Comparison of ENCODE assay signal across 8 cellular contexts in genomic region chrX:154097597-154098541, GRCh38. TPM values are rescaled to one million over a fixed set of nuclear protein-coding genes. Genes with fewer than 3 reads are reported as not detected.
DNase-seq lines count a peak whose midpoint lies in the region; ATAC-seq and TF ChIP-seq lines count a peak whose summit lies in the region.

Gene MECP2 (minus strand): TSS chrX:154097717.

- no peaks in the 10 kb centered on the region for H3K27me3 ChIP-seq in liver (ENCODE audit: control insufficient read depth in 4 of 4, insufficient read depth in 4 of 4, low read length in 3 of 4)

- peak within 1 kb of the TSS; percentile 72 to 78 for H3K27ac ChIP-seq in liver (ENCODE audit: low read depth in 1 of 2, low read length in 2 of 2)

- H3K36me3 ChIP-seq in liver (ENCODE audit: control insufficient read depth in 4 of 4, insufficient read depth in 3 of 4, low read depth in 1 of 4, low read length in 3 of 4) = no peaks in the 10 kb centered on the region

- H3K4me3 ChIP-seq in liver (ENCODE audit: low read depth in 1 of 3, low read length in 3 of 3) = peak within 1 kb of the TSS; percentile 64 to 91 (median 72)

- TF ChIP-seq RAD21 in liver (IDR thresholded peaks at IDR 0.05) = no peak

- DNase-seq in C1 segment of cervical spinal cord (lab: John Stamatoyannopoulos, UW) (peak; percentile 38 to 90 (median 84)), NCI-H82 (lab: John Stamatoyannopoulos, UW) (peak; percentile 98), dermis microvascular lymphatic vessel endothelial cell (ENCODE audit: low read depth in 2 of 2) (peak; percentile 82 to 93)
- peak; percentile 86 to 92 for DNase-seq in activated CD4-positive, alpha-beta T cell treated with anti-CD3 and anti-CD28 coated beads, Interleukin-2, amount 50 U/mL, for 48 hours
- peak; percentile 85 for DNase-seq in stimulated activated CD4-positive, alpha-beta T cell treated with anti-CD3 and anti-CD28 coated beads, Interleukin-4, amount 100 ng/mL, for 1 hour

- TF ChIP-seq CTCF in liver (IDR thresholded peaks at IDR 0.05; ENCODE audit: low read depth, low read length, missing input control) = no peak

- H3K9ac ChIP-seq in liver (ENCODE audit: low read depth in 1 of 2, low read length in 2 of 2) = peak within 1 kb of the TSS; percentile 5 to 55

- ATAC-seq in GM19395 (IDR thresholded peaks at IDR 0.05; ENCODE audit: unreplicated experiment) (peak; percentile 87), HG03565 (IDR thresholded peaks at IDR 0.05; ENCODE audit: unreplicated experiment) (peak; percentile 67)

- peaks cover 0 to 30% (median 24%) of the 10 kb centered on the region in 4 donors for H3K4me1 ChIP-seq in liver (ENCODE audit: control insufficient read depth in 4 of 4, insufficient read depth in 4 of 4, low read length in 3 of 4)

- WGBS in liver = 3% methylated on average over 63 of the region's 74 CpGs

- H3K9me3 ChIP-seq in liver (ENCODE audit: control insufficient read depth in 4 of 4, low read length in 3 of 4) = no peaks in the 10 kb centered on the region

TF ChIP-seq in liver, 16 proteins besides CTCF, POLR2A, EP300 and RAD21:
- TF ChIP-seq YY1 (IDR thresholded peaks at IDR 0.05) (no peak), SP1 (IDR thresholded peaks at IDR 0.05) (peak; percentile 58)

RNA-seq across cellular contexts. Expression of gene MECP2, which starts in this region (rescaled TPM):
- total RNA-seq in dermis microvascular lymphatic vessel endothelial cell (13.2 and 17.1 TPM in 2 replicates), liver (10 to 100 TPM; 11.1 to 22.0 TPM)
- 1 to 10 TPM; 6.9 to 8.8 TPM for polyA plus RNA-seq in liver

Comparison
In these comparisons a context has a peak if more than half of its experiments do, and no peak if none do; other contexts are left out.
1. Peak in every context shown above with its lines: DNase-seq, ATAC-seq, H3K4me3 ChIP-seq and H3K27ac ChIP-seq.